8 cellular contexts compared by ENCODE assay signal in genomic region chr10:125521721-125522680, GRCh38.
A peak's percentile ranks its signal among the peaks of the same experiment; 100 is the strongest.
DNase-seq lines count a peak whose midpoint lies in the region; ATAC-seq, FAIRE-seq and TF ChIP-seq lines count a peak whose summit lies in the region.

No MANE protein-coding gene starts in this region.

- H3K4me3 Mint-ChIP-seq in neural progenitor cell, result no peak overlapping the region
- H3K4me3 Mint-ChIP-seq in T-helper 2 cell treated with Interferon-gamma antibody and Interleukin-4, amounts not matched to agents 5 μg/mL and 100 μg/mL, for 36 hours, result no peak overlapping the region

- no peaks in the 10 kb centered on the region for H4K20me1 ChIP-seq in GM12878 (ENCODE audit: control insufficient read depth, insufficient read depth)
- H4K20me1 ChIP-seq in neural progenitor cell (ENCODE audit: low read depth), result no peaks in the 10 kb centered on the region

- SMC1A ChIA-PET in GM12878 (lab: Charles Lee; ENCODE audit: uncharacterized antibody, unreplicated experiment), result no interaction called here

- no TSS peak for BruUV-seq in GM12878 (replicated peaks; lab: Mats Ljungman, UMichigan)

- TF ChIP-seq RAD21 in GM12878 (IDR thresholded peaks at IDR 0.05; ENCODE audit: insufficient read depth, low read depth, low read length), result no peak

- no peaks in the 10 kb centered on the region for H3F3A ChIP-seq in neural progenitor cell (ENCODE audit: low read depth)

- H3K27ac ChIP-seq in C4-2B (no peak overlapping the region), GM12878 (ENCODE audit: control insufficient read depth, insufficient read depth) (no peak overlapping the region), neural progenitor cell (no peak overlapping the region)

- H2AFZ ChIP-seq in GM12878 (ENCODE audit: control insufficient read depth, low read depth, low read length), result no peak overlapping the region
- no peak overlapping the region for H2AFZ ChIP-seq in neural progenitor cell (replicated peaks)

- RAD21 ChIA-PET in GM12878 (lab: Charles Lee; ENCODE audit: unreplicated experiment), result no interaction called here

- H3K27ac Mint-ChIP-seq in neural progenitor cell, result no peak overlapping the region
- H3K27ac Mint-ChIP-seq in T-helper 2 cell treated with Interferon-gamma antibody and Interleukin-4, amounts not matched to agents 5 μg/mL and 100 μg/mL, for 36 hours, result no peak overlapping the region

- H3K36me3 Mint-ChIP-seq in neural progenitor cell, result peaks cover 3% of the 10 kb centered on the region
- H3K36me3 Mint-ChIP-seq in T-helper 2 cell treated with Interferon-gamma antibody and Interleukin-4, amounts not matched to agents 5 μg/mL and 100 μg/mL, for 36 hours (ENCODE audit: low read depth), result no peaks in the 10 kb centered on the region

- H3K4me2 ChIP-seq in GM12878 (ENCODE audit: control insufficient read depth, insufficient read depth), result no peak overlapping the region
- H3K4me2 ChIP-seq in neural progenitor cell, result no peak overlapping the region

- ATAC-seq in GM18867 (IDR thresholded peaks at IDR 0.05; ENCODE audit: unreplicated experiment), result peak; percentile 62
- peak; percentile 83 for ATAC-seq in GM12878
- no peak for ATAC-seq in HG02973 (IDR thresholded peaks at IDR 0.05; ENCODE audit: unreplicated experiment)

- intact Hi-C loops in GM12878 (cut with micrococcal nuclease; ENCODE audit: unreplicated experiment), result no loop called here

- H3K9me3 ChIP-seq in GM12878 (replicated peaks; ENCODE audit: control insufficient read depth, insufficient read depth, low read length) (no peaks in the 10 kb centered on the region), neural progenitor cell (ENCODE audit: low read depth) (no peaks in the 10 kb centered on the region)

- H3K4me1 ChIP-seq in GM12878 (ENCODE audit: control insufficient read depth, insufficient read depth, low read length) (no peaks in the 10 kb centered on the region), neural progenitor cell (no peaks in the 10 kb centered on the region)

- H3K9ac ChIP-seq in GM12878 (ENCODE audit: control insufficient read depth, insufficient read depth, low read length) (no peak overlapping the region), neural progenitor cell (no peak overlapping the region)

- TF ChIP-seq CTCF in C4-2B (conservative IDR thresholded peaks at IDR 0.05), result peak; percentile 95
- TF ChIP-seq CTCF in GM12878 (IDR thresholded peaks at IDR 0.05 in 2 of 3, conservative IDR thresholded peaks at IDR 0.05 in 1 of 3; ENCODE audit: control insufficient read depth in 2 of 3, extremely low read depth in 1 of 3, insufficient read depth in 1 of 3, low read depth in 3 of 3, low read length in 3 of 3), result peak; percentile 10 to 76 (median 61); a peak in 5 of 6 replicates
- TF ChIP-seq CTCF in neural progenitor cell (IDR thresholded peaks at IDR 0.05), result peak; percentile 73

- POLR2A ChIA-PET in GM12878 (lab: Charles Lee), result no interaction called here

- no peaks in the 10 kb centered on the region for H3K27me3 Mint-ChIP-seq in neural progenitor cell (ENCODE audit: insufficient read depth, low read depth)
- H3K27me3 Mint-ChIP-seq in T-helper 2 cell treated with Interferon-gamma antibody and Interleukin-4, amounts not matched to agents 5 μg/mL and 100 μg/mL, for 36 hours (ENCODE audit: low read depth), result no peaks in the 10 kb centered on the region

- peaks cover 19% of the 10 kb centered on the region for H3K9me3 Mint-ChIP-seq in neural progenitor cell
- no peaks in the 10 kb centered on the region for H3K9me3 Mint-ChIP-seq in T-helper 2 cell treated with Interferon-gamma antibody and Interleukin-4, amounts not matched to agents 5 μg/mL and 100 μg/mL, for 36 hours

- in situ Hi-C loops in GM12878 (cut with MboI), result no loop called here

- WGBS in GM12878 (ENCODE audit: insufficient coverage, insufficient replicate concordance, low lambda C conversion rate, missing lambda C conversion rate), result 44% methylated on average over 17 of the region's 17 CpGs

- FAIRE-seq in GM12878 (lab: Jason Lieb, UNC), result no peak

- no peaks in the 10 kb centered on the region for H3K27me3 ChIP-seq in GM12878 (replicated peaks in 1 of 2; ENCODE audit: control insufficient read depth in 2 of 2, insufficient read depth in 2 of 2, low read length in 1 of 2)
- H3K27me3 ChIP-seq in neural progenitor cell, result no peaks in the 10 kb centered on the region

- no peaks in the 10 kb centered on the region for H3K4me1 Mint-ChIP-seq in neural progenitor cell
- no peaks in the 10 kb centered on the region for H3K4me1 Mint-ChIP-seq in T-helper 2 cell treated with Interferon-gamma antibody and Interleukin-4, amounts not matched to agents 5 μg/mL and 100 μg/mL, for 36 hours (ENCODE audit: low read depth)

- H3K36me3 ChIP-seq in GM12878 (ENCODE audit: control insufficient read depth in 2 of 2, insufficient read depth in 2 of 2, low read length in 1 of 2) (no peaks in the 10 kb centered on the region), neural progenitor cell (no peaks in the 10 kb centered on the region)

- H3K79me2 ChIP-seq in GM12878 (ENCODE audit: control insufficient read depth, insufficient read depth, low read length) (no peaks in the 10 kb centered on the region), neural progenitor cell (ENCODE audit: low read depth) (no peaks in the 10 kb centered on the region)

- H3K4me3 ChIP-seq in GM12878 (no peak overlapping the region), neural progenitor cell (no peak overlapping the region)

- TF ChIP-seq EP300 in GM12878 (IDR thresholded peaks at IDR 0.05; ENCODE audit: borderline replicate concordance in 1 of 2, control insufficient read depth in 1 of 2, low read depth in 2 of 2, low read length in 2 of 2), result no peak

- DNase-seq in HT-29 (ENCODE audit: low spot score) (peak; percentile 67), GM12878 (ENCODE audit: low read depth, low spot score) (no peak), neural progenitor cell (ENCODE audit: low spot score) (peak; percentile 46)
- no peak for DNase-seq in activated CD4-positive, CD25-positive, alpha-beta regulatory T cell (lab: John Stamatoyannopoulos, UW)
- no peak for DNase-seq in T-helper 2 cell treated with Interferon-gamma antibody and Interleukin-4, amounts not matched to agents 5 μg/mL and 100 μg/mL, for 36 hours (ENCODE audit: low spot score)

- CTCF ChIA-PET in GM12878 (lab: Yijun Ruan, JAX), result interaction anchor here (0.7 kb wide), 1 partner anchor 202 kb away, joined by 3 read pairs; no protein-coding TSS in a partner anchor

- no peak for TF ChIP-seq POLR2A in GM12878 (IDR thresholded peaks at IDR 0.05; ENCODE audit: low read depth, low read length)

TF ChIP-seq in GM12878, 131 proteins besides CTCF, POLR2A, EP300 and RAD21:
- TF ChIP-seq ZSCAN29 (IDR thresholded peaks at IDR 0.05) (no peak), HDAC2 (IDR thresholded peaks at IDR 0.05) (no peak), SUZ12 (IDR thresholded peaks at IDR 0.05; ENCODE audit: unreplicated experiment) (no peak), ETV6 (conservative IDR thresholded peaks at IDR 0.05 in 1 of 2, IDR thresholded peaks at IDR 0.05 in 1 of 2; ENCODE audit: borderline replicate concordance in 1 of 2, low read depth in 1 of 2) (no peak), CHD4 (IDR thresholded peaks at IDR 0.05) (no peak), HDAC6 (IDR thresholded peaks at IDR 0.05; ENCODE audit: unreplicated experiment) (no peak)

Comparison
In these comparisons a context has a peak if more than half of its experiments do, and no peak if none do; other contexts are left out.
1. DNase-seq: peak in HT-29 (single experiment) and neural progenitor cell (single experiment); none in GM12878 (single experiment), activated CD4-positive, CD25-positive, alpha-beta regulatory T cell (0 of 4) and T-helper 2 cell treated with Interferon-gamma antibody and Interleukin-4, amounts not matched to agents 5 μg/mL and 100 μg/mL, for 36 hours (single experiment).
2. Peak in every context shown above with its lines, with median percentiles within 50 percentile points of each other: CTCF ChIP-seq.